In the genomic region with DNA sequence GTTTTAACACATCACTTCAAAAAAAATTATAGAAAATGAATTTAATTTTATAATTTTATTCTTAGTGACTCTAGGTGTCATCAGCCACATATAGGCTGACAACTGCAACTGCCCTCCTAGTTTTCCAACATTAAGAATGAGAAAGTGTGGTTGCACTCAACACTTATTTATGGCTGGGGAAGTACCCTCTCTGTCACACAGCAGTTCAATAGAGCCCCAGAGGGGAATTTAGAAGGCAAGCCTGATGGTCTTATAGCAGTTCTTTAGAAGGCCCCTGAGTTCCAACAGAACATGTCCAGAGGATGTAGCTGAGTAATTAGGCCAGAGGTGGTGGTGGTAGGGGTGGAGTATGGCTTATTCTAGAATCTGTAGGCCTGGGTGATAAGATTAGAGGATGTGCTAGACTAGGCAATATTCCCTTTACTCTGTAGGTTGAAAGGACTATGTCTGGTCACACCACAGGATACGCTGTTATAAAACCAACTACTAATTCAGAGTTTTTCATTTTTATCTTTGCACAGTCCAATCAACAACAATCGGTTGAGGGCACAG, we compare ENCODE assay signal across 13 cellular contexts.
DNase-seq lines count a peak whose midpoint lies in the region; ATAC-seq and TF ChIP-seq lines count a peak whose summit lies in the region.
"Had no signal": no experiment of that assay in that cellular context is flagged by ENCODE, and none has a peak within 500 bp of the region (broad histone marks: within the 10 kb centered on the region; RNA-seq: fewer than 3 reads in every experiment).

No MANE protein-coding gene starts in this region.

- DNase-seq in stimulated activated CD4-positive, alpha-beta T cell treated with anti-CD3 and anti-CD28 coated beads, Interleukin-15, amount 100 ng/mL, for 24 hours = peak; percentile 13
- DNase-seq in stimulated activated CD4-positive, alpha-beta T cell treated with anti-CD3 and anti-CD28 coated beads, Interleukin-1b, Interleukin-23, amount 100 ng/mL, for 48 hours = no peak
- peak in 1 of 2 donors; percentile 55 for DNase-seq in stimulated activated naive CD8-positive, alpha-beta T cell treated with anti-CD3 and anti-CD28 coated beads, Interleukin-15, amount 100 ng/mL, for 72 hours
- no peak for DNase-seq in RWPE1 (ENCODE audit: low spot score)
- DNase-seq in HFFc6 = no peak
- DNase-seq in activated CD8-positive, alpha-beta memory T cell treated with anti-CD3 and anti-CD28 coated beads, Interleukin-2, amount 50 U/mL, for 48 hours = no peak
- DNase-seq: AML-193, hippocampal formation, NCI-H1105 treated with DMSO at 0.1 percent for 48 hours, SJCRH30, uterus had no signal

- peaks cover 6% of the 10 kb centered on the region for H3K4me1 Mint-ChIP-seq in stimulated activated naive CD8-positive, alpha-beta T cell treated with anti-CD3 and anti-CD28 coated beads, Interleukin-15, amount 100 ng/mL, for 72 hours
- H3K4me1 Mint-ChIP-seq in HFFc6 (ENCODE audit: low read depth) = peaks cover 61% of the 10 kb centered on the region

- peaks cover 33% of the 10 kb centered on the region for H3K36me3 Mint-ChIP-seq in HFFc6 (ENCODE audit: low read depth)

- H3K27me3 Mint-ChIP-seq in stimulated activated naive CD8-positive, alpha-beta T cell treated with anti-CD3 and anti-CD28 coated beads, Interleukin-15, amount 100 ng/mL, for 72 hours = no peaks in the 10 kb centered on the region
- no peaks in the 10 kb centered on the region for H3K27me3 Mint-ChIP-seq in HFFc6 (ENCODE audit: insufficient read depth)

- no peak overlapping the region for H3K4me3 Mint-ChIP-seq in stimulated activated naive CD8-positive, alpha-beta T cell treated with anti-CD3 and anti-CD28 coated beads, Interleukin-15, amount 100 ng/mL, for 72 hours
- no peak overlapping the region for H3K4me3 Mint-ChIP-seq in HFFc6

- ATAC-seq in HG02623 (IDR thresholded peaks at IDR 0.05; ENCODE audit: unreplicated experiment) = peak; percentile 97
- ATAC-seq in HG03520 (IDR thresholded peaks at IDR 0.05; ENCODE audit: unreplicated experiment) = peak; percentile 97
- peak; percentile 98 for ATAC-seq in stimulated activated naive CD8-positive, alpha-beta T cell treated with anti-CD3 and anti-CD28 coated beads, Interleukin-15, amount 100 ng/mL, for 72 hours

- H3K27ac ChIP-seq in RWPE1 = no peak overlapping the region
- H3K27ac ChIP-seq: SJCRH30, uterus had no signal

- POLR2A ChIA-PET in RWPE1 (lab: Yijun Ruan, JAX; ENCODE audit: low non-redundant PET) = no interaction called here

- H3K9me3 Mint-ChIP-seq in stimulated activated naive CD8-positive, alpha-beta T cell treated with anti-CD3 and anti-CD28 coated beads, Interleukin-15, amount 100 ng/mL, for 72 hours = no peaks in the 10 kb centered on the region
- peaks cover 27% of the 10 kb centered on the region for H3K9me3 Mint-ChIP-seq in HFFc6

- CTCF ChIA-PET in RWPE1 (lab: Yijun Ruan, JAX) = interaction anchor here (0.7 kb wide), 1 partner anchor 205 kb away, joined by 3 read pairs; no protein-coding TSS in a partner anchor

- H3K27ac Mint-ChIP-seq in stimulated activated naive CD8-positive, alpha-beta T cell treated with anti-CD3 and anti-CD28 coated beads, Interleukin-15, amount 100 ng/mL, for 72 hours = peak overlapping the region in 1 of 2 donors; percentile 21
- no peak overlapping the region for H3K27ac Mint-ChIP-seq in HFFc6

- TF ChIP-seq CTCF in RWPE1 (conservative IDR thresholded peaks at IDR 0.05; ENCODE audit: low read depth) = no peak
- TF ChIP-seq CTCF in HFFc6 (IDR thresholded peaks at IDR 0.05) = no peak
